ENCODE assay signal across 8 cellular contexts in the genomic region with DNA sequence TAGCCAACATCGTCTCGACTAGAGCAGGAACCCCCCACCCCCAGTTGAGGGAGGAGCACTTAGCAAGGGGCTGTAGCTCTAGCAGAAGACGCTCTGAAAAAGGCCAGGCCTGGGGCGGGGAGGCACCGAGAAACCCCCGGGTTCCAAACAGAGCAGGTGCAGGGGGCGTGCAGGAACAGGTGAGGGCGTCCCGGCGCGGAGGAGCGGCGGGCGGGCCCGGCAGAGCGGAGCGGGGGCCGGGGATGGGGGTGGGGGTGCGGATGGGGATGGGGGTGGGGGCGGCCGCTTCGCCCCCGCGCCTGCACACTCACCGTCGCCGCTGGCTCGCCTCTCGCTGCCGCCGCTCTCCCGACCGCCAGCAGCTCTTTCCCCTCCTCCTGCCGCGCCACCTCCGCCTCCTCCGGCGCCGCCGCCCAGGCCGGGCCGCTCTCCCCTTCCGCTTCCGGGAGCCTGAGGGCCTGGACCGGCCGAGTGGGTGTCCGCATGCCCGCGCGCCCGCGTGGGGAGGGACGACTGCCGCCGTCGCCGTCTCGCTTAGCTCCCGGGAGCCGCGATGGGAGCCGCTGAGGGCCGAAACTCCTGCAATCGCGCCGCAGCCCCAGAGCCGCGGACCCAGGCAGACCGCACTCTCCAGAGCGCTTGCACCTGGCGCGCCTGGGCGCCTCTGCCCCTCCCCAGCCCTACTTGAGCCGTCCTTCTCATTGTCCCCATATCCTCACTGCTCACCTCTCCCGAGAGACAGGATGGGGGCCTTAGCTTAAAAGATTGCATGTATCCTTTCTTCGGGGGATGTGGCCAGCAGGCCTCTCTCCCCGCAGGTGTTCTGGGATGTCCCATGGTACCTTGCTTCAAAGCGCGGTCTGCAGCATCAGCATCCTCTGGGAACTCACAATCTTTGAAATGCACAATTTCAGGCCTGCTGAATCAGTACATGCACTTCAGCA. TPM values are rescaled to one million over a fixed set of nuclear protein-coding genes. Genes with fewer than 3 reads are reported as not detected.
DNase-seq lines count a peak whose midpoint lies in the region; ATAC-seq and TF ChIP-seq lines count a peak whose summit lies in the region.

A gene with protein sequence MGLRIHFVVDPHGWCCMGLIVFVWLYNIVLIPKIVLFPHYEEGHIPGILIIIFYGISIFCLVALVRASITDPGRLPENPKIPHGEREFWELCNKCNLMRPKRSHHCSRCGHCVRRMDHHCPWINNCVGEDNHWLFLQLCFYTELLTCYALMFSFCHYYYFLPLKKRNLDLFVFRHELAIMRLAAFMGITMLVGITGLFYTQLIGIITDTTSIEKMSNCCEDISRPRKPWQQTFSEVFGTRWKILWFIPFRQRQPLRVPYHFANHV (minus strand): TSS at position 515 of the 944 bp plus-strand sequence. CDS start 19,092 bp downstream, outside the sequence.

- in situ Hi-C loops in astrocyte of the spinal cord (cut with HindIII; ENCODE audit: low sequenced_read_pairs) = no loop called here

- intact Hi-C loops in sciatic nerve (cut with DNase I) = no loop called here

- peak; percentile 18 for DNase-seq in H4 (ENCODE audit: low spot score)
- DNase-seq in LoVo (ENCODE audit: low spot score) = peak; percentile 61
- DNase-seq in T-helper 2 cell = peak; percentile 17 to 78 (median 32)
- DNase-seq in astrocyte of the spinal cord (ENCODE audit: low read depth, low spot score) = peak; percentile 51
- DNase-seq in iPS DF 4.7 (ENCODE audit: extremely low read depth, low spot score) = peak; percentile 14
- peak; percentile 81 for DNase-seq in sciatic nerve (ENCODE audit: low spot score)
- no peak for DNase-seq in GOT3 (lab: John Stamatoyannopoulos, UW)

- ATAC-seq in sciatic nerve = peak; percentile 95

- H3K4me3 ChIP-seq in GM08714 (ENCODE audit: low read length) = peak within 1 kb of the TSS; percentile 100
- H3K4me3 ChIP-seq in astrocyte of the spinal cord (ENCODE audit: low read depth, low read length) = peak within 1 kb of the TSS; percentile 86

- TF ChIP-seq CTCF in astrocyte of the spinal cord (IDR thresholded peaks at IDR 0.05; ENCODE audit: low read depth, low read length) = no peak

RNA-seq across cellular contexts. Expression of the gene that starts here (rescaled TPM):
- total RNA-seq in H4 (2014; rRNA removed; shearing (Covaris generic)) = 2.6 and 3.6 TPM in 2 replicates
- total RNA-seq in sciatic nerve = 16.9 TPM
